In the genomic region with DNA sequence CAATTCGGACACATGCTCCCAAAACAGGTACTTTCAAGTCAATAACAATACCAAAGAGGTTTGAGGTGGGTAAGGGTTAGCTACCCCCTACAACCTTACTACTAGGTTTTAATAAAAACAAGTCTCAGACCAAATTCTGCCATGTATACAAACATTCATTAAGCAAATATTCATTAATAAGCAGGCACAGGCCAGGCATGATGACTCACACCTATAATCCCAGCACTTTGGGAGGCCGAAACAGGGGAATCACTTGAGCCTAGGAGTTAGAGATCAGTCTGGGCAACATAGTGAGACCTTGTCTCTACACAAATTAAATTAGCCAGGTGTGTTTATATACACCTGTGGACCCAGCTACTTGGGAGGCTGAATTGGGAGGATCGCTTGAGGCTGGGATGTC, we compare ENCODE assay signal across 14 cellular contexts. TPM values are rescaled to one million over a fixed set of nuclear protein-coding genes. Genes with fewer than 3 reads are reported as not detected.
DNase-seq lines count a peak whose midpoint lies in the region; ATAC-seq and TF ChIP-seq lines count a peak whose summit lies in the region.
"Had no signal": no experiment of that assay in that cellular context is flagged by ENCODE, and none has a peak within 500 bp of the region (broad histone marks: within the 10 kb centered on the region; RNA-seq: fewer than 3 reads in every experiment).

No MANE protein-coding gene starts in this region.

- no peak overlapping the region for H3K4me3 Mint-ChIP-seq in mesothelial cell of epicardium
- H3K4me3 Mint-ChIP-seq: CD4-positive, alpha-beta memory T cell; IgD-negative memory B cell had no signal

- H3K36me3 ChIP-seq in upper lobe of left lung: no peaks in the 10 kb centered on the region
- H3K36me3 ChIP-seq: BE2C had no signal

- H3K27ac ChIP-seq in foreskin keratinocyte (no peak overlapping the region), upper lobe of left lung (no peak overlapping the region)
- H3K27ac ChIP-seq: A549, C4-2B had no signal

- H3K27me3 Mint-ChIP-seq in mesothelial cell of epicardium (ENCODE audit: low read depth): no peaks in the 10 kb centered on the region
- H3K27me3 Mint-ChIP-seq: IgD-negative memory B cell had no signal

- H3K27me3 ChIP-seq in foreskin keratinocyte (no peaks in the 10 kb centered on the region), upper lobe of left lung (no peaks in the 10 kb centered on the region)
- H3K27me3 ChIP-seq: BE2C had no signal

- H3K9me3 Mint-ChIP-seq in mesothelial cell of epicardium: peaks cover 4% of the 10 kb centered on the region

- no peak overlapping the region for H3K27ac Mint-ChIP-seq in mesothelial cell of epicardium
- H3K27ac Mint-ChIP-seq: CD4-positive, alpha-beta memory T cell; IgD-negative memory B cell had no signal

- WGBS in upper lobe of left lung, 2 donors: 91 to 100% methylated on average over 3 of the region's 3 CpGs

- no peak for TF ChIP-seq EP300 in upper lobe of left lung (IDR thresholded peaks at IDR 0.05)

- peaks cover 0 to 3% (median under 1%) of the 10 kb centered on the region in 4 donors for H3K9me3 ChIP-seq in upper lobe of left lung
- H3K9me3 ChIP-seq: BE2C had no signal

- ATAC-seq in foreskin keratinocyte (peak; percentile 45), upper lobe of left lung (ENCODE audit: low FRiP score in 2 of 2) (no peak)
- ATAC-seq: A549, HCT116 had no signal

- H3K36me3 Mint-ChIP-seq in mesothelial cell of epicardium: peaks cover 2% of the 10 kb centered on the region
- H3K36me3 Mint-ChIP-seq: IgD-negative memory B cell had no signal

- H3K4me1 ChIP-seq in foreskin keratinocyte: no peaks in the 10 kb centered on the region
- H3K4me1 ChIP-seq in upper lobe of left lung: no peaks in the 10 kb centered on the region
- H3K4me1 ChIP-seq: A549, BE2C had no signal

- H3K4me3 ChIP-seq in upper lobe of left lung: no peak overlapping the region
- H3K4me3 ChIP-seq: A549 had no signal

- TF ChIP-seq CTCF in foreskin keratinocyte (conservative IDR thresholded peaks at IDR 0.05) (no peak), mesothelial cell of epicardium (IDR thresholded peaks at IDR 0.05; ENCODE audit: unreplicated experiment) (no peak), upper lobe of left lung (IDR thresholded peaks at IDR 0.05) (no peak)

- H3K4me1 Mint-ChIP-seq in mesothelial cell of epicardium: no peaks in the 10 kb centered on the region
- H3K4me1 Mint-ChIP-seq: CD4-positive, alpha-beta memory T cell; IgD-negative memory B cell had no signal

- DNase-seq in ELR (ENCODE audit: low read depth) (peak; percentile 10), M059J (ENCODE audit: low read depth) (peak; percentile 9), foreskin keratinocyte (no peak), mesothelial cell of epicardium (ENCODE audit: low spot score in 2 of 2, unreplicated experiment in 2 of 2) (no peak), upper lobe of left lung (no peak), GM19238 (ENCODE audit: insufficient read length, low spot score) (no peak)
- DNase-seq: BE2C; CD4-positive, alpha-beta memory T cell; DMS79; GF-D8 had no signal

- no peak for TF ChIP-seq POLR2A in upper lobe of left lung (IDR thresholded peaks at IDR 0.05)

RNA-seq across cellular contexts. Expression of gene ELAC1, which starts 11.7 kb away (rescaled TPM):
- total RNA-seq in M059J (2014; rRNA removed; shearing (Covaris generic)): 4.2 and 5.8 TPM in 2 replicates
- 7.2 and 7.9 TPM in 2 replicates for total RNA-seq in foreskin keratinocyte
- polyA plus RNA-seq in foreskin keratinocyte: 6.8 and 7.3 TPM in 2 replicates
- 8.2 to 9.5 TPM (median 8.2 TPM) in 3 replicates for total RNA-seq in mesothelial cell of epicardium
- total RNA-seq in upper lobe of left lung: 10 to 100 TPM in 1 of 6 donors, 1 to 10 TPM in 5; 2.3 to 11.9 (median 9.3) TPM

Comparison
In these comparisons a context has a peak if more than half of its experiments do, and no peak if none do; other contexts are left out.
1. DNase-seq: peak in ELR (single experiment) and M059J (single experiment); none in foreskin keratinocyte (0 of 2), mesothelial cell of epicardium (0 of 2), upper lobe of left lung (0 of 2) and GM19238 (single experiment).